ENCODE assay signal across 13 cellular contexts in genomic region chr12:11837318-11837934, GRCh38.
A peak's percentile ranks its signal among the peaks of the same experiment; 100 is the strongest.
DNase-seq lines count a peak whose midpoint lies in the region; ATAC-seq and TF ChIP-seq lines count a peak whose summit lies in the region.
"Had no signal": no experiment of that assay in that cellular context is flagged by ENCODE, and none has a peak within 500 bp of the region (broad histone marks: within the 10 kb centered on the region; RNA-seq: fewer than 3 reads in every experiment).

No MANE protein-coding gene starts in this region.

- ATAC-seq in GM19324 (IDR thresholded peaks at IDR 0.05; ENCODE audit: low FRiP score, unreplicated experiment) = no peak
- ATAC-seq: mucosa of descending colon had no signal

- H3K4me3 Mint-ChIP-seq in activated naive CD8-positive, alpha-beta T cell treated with anti-CD3 and anti-CD28 coated beads for 36 hours = no peak overlapping the region
- H3K4me3 Mint-ChIP-seq in osteocyte (ENCODE audit: unreplicated experiment) = no peak overlapping the region

- H3K4me1 Mint-ChIP-seq in activated naive CD8-positive, alpha-beta T cell treated with anti-CD3 and anti-CD28 coated beads for 36 hours = peaks cover 47% of the 10 kb centered on the region
- H3K4me1 Mint-ChIP-seq in osteocyte (ENCODE audit: unreplicated experiment) = peaks cover 43% of the 10 kb centered on the region

- H3K9me3 ChIP-seq in BLaER1 treated with 17β-estradiol and CSF1 and Interleukin-3, amounts not matched to agents 10 nM and 100 nM (replicated peaks in 1 of 11) = peaks cover 0 to 11% (median 0%) of the 10 kb centered on the region in 11 experiments; a peak in 5 of 22 replicates
- no peaks in the 10 kb centered on the region for H3K9me3 ChIP-seq in DOHH2 (ENCODE audit: control insufficient read depth, insufficient read depth, low read length)
- H3K9me3 ChIP-seq: mucosa of descending colon had no signal

- peak overlapping the region; percentile 50 to 92 (median 74); a peak in 21 of 22 replicates for H3K4me2 ChIP-seq in BLaER1 treated with 17β-estradiol and CSF1 and Interleukin-3, amounts not matched to agents 10 nM and 100 nM
- H3K4me2 ChIP-seq in DOHH2 (ENCODE audit: low read length) = peak overlapping the region; percentile 60; the same call in 1 of the 2 replicates

- H3K9me3 Mint-ChIP-seq in activated naive CD8-positive, alpha-beta T cell treated with anti-CD3 and anti-CD28 coated beads for 36 hours = peaks cover 2% of the 10 kb centered on the region
- no peaks in the 10 kb centered on the region for H3K9me3 Mint-ChIP-seq in osteocyte (ENCODE audit: unreplicated experiment)

- H3K27ac Mint-ChIP-seq in activated naive CD8-positive, alpha-beta T cell treated with anti-CD3 and anti-CD28 coated beads for 36 hours = peak overlapping the region; percentile 78
- H3K27ac Mint-ChIP-seq in osteocyte (ENCODE audit: unreplicated experiment) = peak overlapping the region; percentile 75

- H3K9ac ChIP-seq in BLaER1 treated with 17β-estradiol and CSF1 and Interleukin-3, amounts not matched to agents 10 nM and 100 nM = peak overlapping the region in 7 of 11 experiments; percentile 50 to 79 (median 70); a peak in 11 of 22 replicates

- H4K20me1 ChIP-seq in BLaER1 treated with 17β-estradiol and CSF1 and Interleukin-3, amounts not matched to agents 10 nM and 100 nM = 0 out of 22 replicates have a peak, but pooled peaks cover 0 to 5% (median 0%) of the 10 kb centered on the region in 11 experiments
- no peaks in the 10 kb centered on the region for H4K20me1 ChIP-seq in DOHH2 (ENCODE audit: control insufficient read depth, insufficient read depth, low read depth, low read length)

- H3K27me3 ChIP-seq in BLaER1 treated with 17β-estradiol and CSF1 and Interleukin-3, amounts not matched to agents 10 nM and 100 nM = no peaks in the 10 kb centered on the region
- H3K27me3 ChIP-seq in DOHH2 (ENCODE audit: control insufficient read depth, low read length) = no peaks in the 10 kb centered on the region
- no peaks in the 10 kb centered on the region for H3K27me3 ChIP-seq in dorsolateral prefrontal cortex

- no peaks in the 10 kb centered on the region for H3K79me2 ChIP-seq in DOHH2 (ENCODE audit: control insufficient read depth, low read length)

- peaks cover 25 to 73% (median 52%) of the 10 kb centered on the region in 11 experiments for H3K36me3 ChIP-seq in BLaER1 treated with 17β-estradiol and CSF1 and Interleukin-3, amounts not matched to agents 10 nM and 100 nM
- no peaks in the 10 kb centered on the region for H3K36me3 ChIP-seq in DOHH2 (ENCODE audit: control insufficient read depth, low read length)

- peaks cover 37 to 97% (median 73%) of the 10 kb centered on the region in 10 experiments for H3K4me1 ChIP-seq in BLaER1 treated with 17β-estradiol and CSF1 and Interleukin-3, amounts not matched to agents 10 nM and 100 nM
- H3K4me1 ChIP-seq in DOHH2 (ENCODE audit: control insufficient read depth, low read length) = peaks cover 41% of the 10 kb centered on the region

- no peaks in the 10 kb centered on the region for H3F3A ChIP-seq in DOHH2 (ENCODE audit: control insufficient read depth, insufficient read depth)

- no peaks in the 10 kb centered on the region for H3K27me3 Mint-ChIP-seq in activated naive CD8-positive, alpha-beta T cell treated with anti-CD3 and anti-CD28 coated beads for 36 hours
- H3K27me3 Mint-ChIP-seq in osteocyte (ENCODE audit: unreplicated experiment) = no peaks in the 10 kb centered on the region

- DNase-seq in activated naive CD8-positive, alpha-beta T cell treated with anti-CD3 and anti-CD28 coated beads for 36 hours = no peak
- DNase-seq in osteocyte (ENCODE audit: extremely low spot score, unreplicated experiment) = no peak
- no peak for DNase-seq in mesenteric fat pad (ENCODE audit: low spot score)
- DNase-seq in dorsolateral prefrontal cortex = no peak
- DNase-seq: activated naive CD4-positive, alpha-beta T cell treated with Interleukin-2 at 50 U/mL for 16 hours; effector CD8-positive, alpha-beta T cell; kidney glomerular epithelial cell; mucosa of descending colon; NCI-H1694 treated with DMSO at 0.1 percent for 48 hours; NCI-H526 had no signal

- H3K4me3 ChIP-seq in BLaER1 treated with 17β-estradiol and CSF1 and Interleukin-3, amounts not matched to agents 10 nM and 100 nM = no peak overlapping the region; a peak in 1 of 20 replicates
- H3K4me3 ChIP-seq in DOHH2 (ENCODE audit: low read length) (no peak overlapping the region), dorsolateral prefrontal cortex (no peak overlapping the region)
- H3K4me3 ChIP-seq: mucosa of descending colon had no signal

- TF ChIP-seq CTCF in DOHH2 (IDR thresholded peaks at IDR 0.05; ENCODE audit: low read depth, low read length, poor library complexity, severe bottlenecking) (no peak), osteocyte (IDR thresholded peaks at IDR 0.05) (no peak), dorsolateral prefrontal cortex (IDR thresholded peaks at IDR 0.05 in 54 of 56, conservative IDR thresholded peaks at IDR 0.05 in 2 of 56; ENCODE audit: low read depth in 1 of 56, partially characterized antibody in 56 of 56) (no peak)

- no peaks in the 10 kb centered on the region for H3K9me2 ChIP-seq in DOHH2 (replicated peaks; ENCODE audit: control insufficient read depth, low read length)

- H3K27ac ChIP-seq in BLaER1 treated with 17β-estradiol and CSF1 and Interleukin-3, amounts not matched to agents 10 nM and 100 nM = peak overlapping the region; percentile 3 to 94 (median 82); a peak in 19 of 22 replicates
- H3K27ac ChIP-seq in DOHH2 (ENCODE audit: low read depth, low read length) (no peak overlapping the region), dorsolateral prefrontal cortex (peak overlapping the region in 8 of 59 donors; percentile 5 to 56 (median 49))

- peaks cover 57% of the 10 kb centered on the region for H3K36me3 Mint-ChIP-seq in activated naive CD8-positive, alpha-beta T cell treated with anti-CD3 and anti-CD28 coated beads for 36 hours
- peaks cover 22% of the 10 kb centered on the region for H3K36me3 Mint-ChIP-seq in osteocyte (ENCODE audit: unreplicated experiment)

- intact Hi-C loops in dorsolateral prefrontal cortex (cut with DNase I) = no loop called here
